1 cellular context compared by ENCODE assay signal in the genomic region with DNA sequence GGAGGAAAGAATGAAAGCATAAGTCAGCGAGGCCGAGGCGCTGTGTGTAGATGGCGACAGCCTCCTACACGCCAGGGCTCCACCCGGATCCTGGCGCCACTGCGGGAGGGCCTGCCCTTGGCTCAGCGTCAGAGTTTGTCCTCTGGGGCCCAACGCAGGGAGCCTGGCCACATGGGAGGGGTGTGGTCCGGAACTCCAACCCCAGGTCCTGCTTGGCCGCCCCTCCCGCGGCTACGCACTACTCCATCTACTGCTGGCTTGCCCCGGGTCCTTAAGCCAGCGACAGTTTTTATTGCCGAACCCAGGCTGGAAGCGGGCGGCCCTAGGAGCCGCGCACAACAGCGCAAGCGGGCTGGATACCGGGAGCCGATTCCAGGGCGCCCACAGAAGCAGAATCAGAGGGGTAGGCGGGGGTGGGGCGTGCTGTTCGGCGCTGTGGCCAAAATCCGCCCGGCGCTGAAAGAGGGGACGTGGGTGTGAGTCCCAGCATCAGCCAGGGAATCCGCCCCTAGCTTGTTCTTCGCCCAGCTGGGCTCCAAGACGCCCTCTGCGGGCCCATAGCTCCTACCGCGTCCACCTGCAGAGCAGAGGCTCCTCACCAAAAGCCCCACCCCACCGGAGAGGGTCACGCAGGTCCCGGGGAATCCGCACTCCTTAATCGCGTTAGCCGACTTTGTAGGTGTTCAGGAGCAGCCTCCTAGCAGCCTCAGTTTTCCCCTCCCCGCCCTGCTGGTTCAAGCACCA.
TF ChIP-seq lines count a peak whose summit lies in the region.

No MANE protein-coding gene starts in this region.

TF ChIP-seq in HepG2, 621 proteins besides CTCF, POLR2A, EP300 and RAD21 (continued from another document and continues in another):
- TF ChIP-seq HNF4G (IDR thresholded peaks at IDR 0.05; ENCODE audit: borderline replicate concordance, low read depth, low read length) (peak; percentile 56; the same call in 1 of the 2 replicates), HNF4G (CRISPR knock-in tag; IDR thresholded peaks at IDR 0.05; ENCODE audit: borderline replicate concordance, low read depth) (peak; percentile 49; the same call in 1 of the 2 replicates), MTA1 (CRISPR knock-in tag; IDR thresholded peaks at IDR 0.05; ENCODE audit: borderline replicate concordance) (peak; percentile 48; the same call in 1 of the 2 replicates), MATR3 (CRISPR knock-in tag; IDR thresholded peaks at IDR 0.05) (no peak), ZNF235 (CRISPR knock-in tag; IDR thresholded peaks at IDR 0.05; ENCODE audit: borderline replicate concordance) (no peak), WIZ (CRISPR knock-in tag; IDR thresholded peaks at IDR 0.05) (0 out of 2 replicates have a peak, but pooled peaks have one; percentile 15), RBM22 (optimal IDR thresholded peaks at IDR 0.05; ENCODE audit: low read length) (no peak), NFE2 (CRISPR knock-in tag; IDR thresholded peaks at IDR 0.05) (no peak), CHCHD3 (CRISPR knock-in tag; IDR thresholded peaks at IDR 0.05) (0 out of 2 replicates have a peak, but pooled peaks have one; percentile 25), ZBTB20 (CRISPR knock-in tag; IDR thresholded peaks at IDR 0.05; ENCODE audit: borderline replicate concordance, low read depth) (peak; percentile 83; the same call in 1 of the 2 replicates), ZNF678 (CRISPR knock-in tag; IDR thresholded peaks at IDR 0.05) (0 out of 2 replicates have a peak, but pooled peaks have one; percentile 37), CEBPG (CRISPR knock-in tag; IDR thresholded peaks at IDR 0.05) (peak; percentile 58; the same call in 1 of the 2 replicates), CHD4 (IDR thresholded peaks at IDR 0.05; ENCODE audit: borderline replicate concordance, low read length) (0 out of 2 replicates have a peak, but pooled peaks have one; percentile 15), FOSL1 (CRISPR knock-in tag; IDR thresholded peaks at IDR 0.05; ENCODE audit: borderline replicate concordance) (no peak), SP140L (CRISPR knock-in tag; IDR thresholded peaks at IDR 0.05; ENCODE audit: borderline replicate concordance) (0 out of 2 replicates have a peak, but pooled peaks have one; percentile 49), ADNP (CRISPR knock-in tag; IDR thresholded peaks at IDR 0.05) (no peak), MEF2D (CRISPR knock-in tag; IDR thresholded peaks at IDR 0.05) (peak; percentile 88), CREM (IDR thresholded peaks at IDR 0.05) (peak; percentile 49; the same call in 1 of the 2 replicates), CREM (CRISPR knock-in tag; IDR thresholded peaks at IDR 0.05) (no peak), PITX1 (CRISPR knock-in tag; IDR thresholded peaks at IDR 0.05) (peak; percentile 64; the same call in 1 of the 2 replicates), ZBTB7A (CRISPR knock-in tag; IDR thresholded peaks at IDR 0.05) (peak; percentile 70; the same call in 1 of the 2 replicates), YY1 (IDR thresholded peaks at IDR 0.05; ENCODE audit: insufficient read depth, insufficient replicate concordance, low read depth, low read length) (peak; percentile 41), DNMT3B (CRISPR knock-in tag; conservative IDR thresholded peaks at IDR 0.05) (0 out of 2 replicates have a peak, but pooled peaks have one; percentile 25), HNRNPLL (IDR thresholded peaks at IDR 0.05; ENCODE audit: low read depth, low read length, poor library complexity, severe bottlenecking) (peak; percentile 88), ESRRA (CRISPR knock-in tag; IDR thresholded peaks at IDR 0.05; ENCODE audit: low read depth) (peak; percentile 76; the same call in 1 of the 2 replicates), NFKBIZ (CRISPR knock-in tag; IDR thresholded peaks at IDR 0.05) (0 out of 2 replicates have a peak, but pooled peaks have one; percentile 31), SRSF1 (optimal IDR thresholded peaks at IDR 0.05; ENCODE audit: low read depth, low read length) (peak; percentile 36), CBX2 (IDR thresholded peaks at IDR 0.05; ENCODE audit: low read depth, low read length) (no peak), CBX2 (CRISPR knock-in tag; IDR thresholded peaks at IDR 0.05; ENCODE audit: low read depth) (no peak), SAP130 (CRISPR knock-in tag; IDR thresholded peaks at IDR 0.05; ENCODE audit: low read depth) (peak; percentile 95), THAP11 (CRISPR knock-in tag; IDR thresholded peaks at IDR 0.05) (peak; percentile 56; the same call in 1 of the 2 replicates), KDM6A (CRISPR knock-in tag; IDR thresholded peaks at IDR 0.05; ENCODE audit: low read depth) (peak; percentile 82), KLF9 (CRISPR knock-in tag; IDR thresholded peaks at IDR 0.05; ENCODE audit: low read depth) (peak; percentile 93; the same call in 1 of the 2 replicates), ZNF891 (CRISPR knock-in tag; IDR thresholded peaks at IDR 0.05) (peak; percentile 54; the same call in 1 of the 2 replicates), SPEN (CRISPR knock-in tag; IDR thresholded peaks at IDR 0.05; ENCODE audit: low read depth) (peak; percentile 76), ZNF441 (CRISPR knock-in tag; IDR thresholded peaks at IDR 0.05; ENCODE audit: borderline replicate concordance) (peak; percentile 57; the same call in 1 of the 2 replicates), XRCC5 (optimal IDR thresholded peaks at IDR 0.05; ENCODE audit: low read length) (peak; percentile 53), ZSCAN29 (CRISPR knock-in tag; conservative IDR thresholded peaks at IDR 0.05) (peak; percentile 90), HIVEP1 (CRISPR knock-in tag; IDR thresholded peaks at IDR 0.05) (peak; percentile 68), ZNF766 (CRISPR knock-in tag; IDR thresholded peaks at IDR 0.05; ENCODE audit: borderline replicate concordance) (peak; percentile 82; the same call in 1 of the 2 replicates)
- TF ChIP-seq, protein P1, sequence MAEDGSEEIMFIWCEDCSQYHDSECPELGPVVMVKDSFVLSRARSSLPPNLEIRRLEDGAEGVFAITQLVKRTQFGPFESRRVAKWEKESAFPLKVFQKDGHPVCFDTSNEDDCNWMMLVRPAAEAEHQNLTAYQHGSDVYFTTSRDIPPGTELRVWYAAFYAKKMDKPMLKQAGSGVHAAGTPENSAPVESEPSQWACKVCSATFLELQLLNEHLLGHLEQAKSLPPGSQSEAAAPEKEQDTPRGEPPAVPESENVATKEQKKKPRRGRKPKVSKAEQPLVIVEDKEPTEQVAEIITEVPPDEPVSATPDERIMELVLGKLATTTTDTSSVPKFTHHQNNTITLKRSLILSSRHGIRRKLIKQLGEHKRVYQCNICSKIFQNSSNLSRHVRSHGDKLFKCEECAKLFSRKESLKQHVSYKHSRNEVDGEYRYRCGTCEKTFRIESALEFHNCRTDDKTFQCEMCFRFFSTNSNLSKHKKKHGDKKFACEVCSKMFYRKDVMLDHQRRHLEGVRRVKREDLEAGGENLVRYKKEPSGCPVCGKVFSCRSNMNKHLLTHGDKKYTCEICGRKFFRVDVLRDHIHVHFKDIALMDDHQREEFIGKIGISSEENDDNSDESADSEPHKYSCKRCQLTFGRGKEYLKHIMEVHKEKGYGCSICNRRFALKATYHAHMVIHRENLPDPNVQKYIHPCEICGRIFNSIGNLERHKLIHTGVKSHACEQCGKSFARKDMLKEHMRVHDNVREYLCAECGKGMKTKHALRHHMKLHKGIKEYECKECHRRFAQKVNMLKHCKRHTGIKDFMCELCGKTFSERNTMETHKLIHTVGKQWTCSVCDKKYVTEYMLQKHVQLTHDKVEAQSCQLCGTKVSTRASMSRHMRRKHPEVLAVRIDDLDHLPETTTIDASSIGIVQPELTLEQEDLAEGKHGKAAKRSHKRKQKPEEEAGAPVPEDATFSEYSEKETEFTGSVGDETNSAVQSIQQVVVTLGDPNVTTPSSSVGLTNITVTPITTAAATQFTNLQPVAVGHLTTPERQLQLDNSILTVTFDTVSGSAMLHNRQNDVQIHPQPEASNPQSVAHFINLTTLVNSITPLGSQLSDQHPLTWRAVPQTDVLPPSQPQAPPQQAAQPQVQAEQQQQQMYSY (CRISPR knock-in tag; IDR thresholded peaks at IDR 0.05) = peak; percentile 43
- TF ChIP-seq, protein P2, sequence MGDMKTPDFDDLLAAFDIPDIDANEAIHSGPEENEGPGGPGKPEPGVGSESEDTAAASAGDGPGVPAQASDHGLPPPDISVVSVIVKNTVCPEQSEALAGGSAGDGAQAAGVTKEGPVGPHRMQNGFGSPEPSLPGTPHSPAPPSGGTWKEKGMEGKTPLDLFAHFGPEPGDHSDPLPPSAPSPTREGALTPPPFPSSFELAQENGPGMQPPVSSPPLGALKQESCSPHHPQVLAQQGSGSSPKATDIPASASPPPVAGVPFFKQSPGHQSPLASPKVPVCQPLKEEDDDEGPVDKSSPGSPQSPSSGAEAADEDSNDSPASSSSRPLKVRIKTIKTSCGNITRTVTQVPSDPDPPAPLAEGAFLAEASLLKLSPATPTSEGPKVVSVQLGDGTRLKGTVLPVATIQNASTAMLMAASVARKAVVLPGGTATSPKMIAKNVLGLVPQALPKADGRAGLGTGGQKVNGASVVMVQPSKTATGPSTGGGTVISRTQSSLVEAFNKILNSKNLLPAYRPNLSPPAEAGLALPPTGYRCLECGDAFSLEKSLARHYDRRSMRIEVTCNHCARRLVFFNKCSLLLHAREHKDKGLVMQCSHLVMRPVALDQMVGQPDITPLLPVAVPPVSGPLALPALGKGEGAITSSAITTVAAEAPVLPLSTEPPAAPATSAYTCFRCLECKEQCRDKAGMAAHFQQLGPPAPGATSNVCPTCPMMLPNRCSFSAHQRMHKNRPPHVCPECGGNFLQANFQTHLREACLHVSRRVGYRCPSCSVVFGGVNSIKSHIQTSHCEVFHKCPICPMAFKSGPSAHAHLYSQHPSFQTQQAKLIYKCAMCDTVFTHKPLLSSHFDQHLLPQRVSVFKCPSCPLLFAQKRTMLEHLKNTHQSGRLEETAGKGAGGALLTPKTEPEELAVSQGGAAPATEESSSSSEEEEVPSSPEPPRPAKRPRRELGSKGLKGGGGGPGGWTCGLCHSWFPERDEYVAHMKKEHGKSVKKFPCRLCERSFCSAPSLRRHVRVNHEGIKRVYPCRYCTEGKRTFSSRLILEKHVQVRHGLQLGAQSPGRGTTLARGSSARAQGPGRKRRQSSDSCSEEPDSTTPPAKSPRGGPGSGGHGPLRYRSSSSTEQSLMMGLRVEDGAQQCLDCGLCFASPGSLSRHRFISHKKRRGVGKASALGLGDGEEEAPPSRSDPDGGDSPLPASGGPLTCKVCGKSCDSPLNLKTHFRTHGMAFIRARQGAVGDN (CRISPR knock-in tag; IDR thresholded peaks at IDR 0.05) = peak; percentile 97
- TF ChIP-seq, protein P3, sequence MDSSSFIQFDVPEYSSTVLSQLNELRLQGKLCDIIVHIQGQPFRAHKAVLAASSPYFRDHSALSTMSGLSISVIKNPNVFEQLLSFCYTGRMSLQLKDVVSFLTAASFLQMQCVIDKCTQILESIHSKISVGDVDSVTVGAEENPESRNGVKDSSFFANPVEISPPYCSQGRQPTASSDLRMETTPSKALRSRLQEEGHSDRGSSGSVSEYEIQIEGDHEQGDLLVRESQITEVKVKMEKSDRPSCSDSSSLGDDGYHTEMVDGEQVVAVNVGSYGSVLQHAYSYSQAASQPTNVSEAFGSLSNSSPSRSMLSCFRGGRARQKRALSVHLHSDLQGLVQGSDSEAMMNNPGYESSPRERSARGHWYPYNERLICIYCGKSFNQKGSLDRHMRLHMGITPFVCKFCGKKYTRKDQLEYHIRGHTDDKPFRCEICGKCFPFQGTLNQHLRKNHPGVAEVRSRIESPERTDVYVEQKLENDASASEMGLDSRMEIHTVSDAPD (CRISPR knock-in tag; IDR thresholded peaks at IDR 0.05) = 0 out of 2 replicates have a peak, but pooled peaks have one; percentile 30
- TF ChIP-seq, protein P4, sequence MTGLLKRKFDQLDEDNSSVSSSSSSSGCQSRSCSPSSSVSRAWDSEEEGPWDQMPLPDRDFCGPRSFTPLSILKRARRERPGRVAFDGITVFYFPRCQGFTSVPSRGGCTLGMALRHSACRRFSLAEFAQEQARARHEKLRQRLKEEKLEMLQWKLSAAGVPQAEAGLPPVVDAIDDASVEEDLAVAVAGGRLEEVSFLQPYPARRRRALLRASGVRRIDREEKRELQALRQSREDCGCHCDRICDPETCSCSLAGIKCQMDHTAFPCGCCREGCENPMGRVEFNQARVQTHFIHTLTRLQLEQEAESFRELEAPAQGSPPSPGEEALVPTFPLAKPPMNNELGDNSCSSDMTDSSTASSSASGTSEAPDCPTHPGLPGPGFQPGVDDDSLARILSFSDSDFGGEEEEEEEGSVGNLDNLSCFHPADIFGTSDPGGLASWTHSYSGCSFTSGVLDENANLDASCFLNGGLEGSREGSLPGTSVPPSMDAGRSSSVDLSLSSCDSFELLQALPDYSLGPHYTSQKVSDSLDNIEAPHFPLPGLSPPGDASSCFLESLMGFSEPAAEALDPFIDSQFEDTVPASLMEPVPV (CRISPR knock-in tag; IDR thresholded peaks at IDR 0.05) = 0 out of 2 replicates have a peak, but pooled peaks have one; percentile 63
- TF ChIP-seq, protein P5, sequence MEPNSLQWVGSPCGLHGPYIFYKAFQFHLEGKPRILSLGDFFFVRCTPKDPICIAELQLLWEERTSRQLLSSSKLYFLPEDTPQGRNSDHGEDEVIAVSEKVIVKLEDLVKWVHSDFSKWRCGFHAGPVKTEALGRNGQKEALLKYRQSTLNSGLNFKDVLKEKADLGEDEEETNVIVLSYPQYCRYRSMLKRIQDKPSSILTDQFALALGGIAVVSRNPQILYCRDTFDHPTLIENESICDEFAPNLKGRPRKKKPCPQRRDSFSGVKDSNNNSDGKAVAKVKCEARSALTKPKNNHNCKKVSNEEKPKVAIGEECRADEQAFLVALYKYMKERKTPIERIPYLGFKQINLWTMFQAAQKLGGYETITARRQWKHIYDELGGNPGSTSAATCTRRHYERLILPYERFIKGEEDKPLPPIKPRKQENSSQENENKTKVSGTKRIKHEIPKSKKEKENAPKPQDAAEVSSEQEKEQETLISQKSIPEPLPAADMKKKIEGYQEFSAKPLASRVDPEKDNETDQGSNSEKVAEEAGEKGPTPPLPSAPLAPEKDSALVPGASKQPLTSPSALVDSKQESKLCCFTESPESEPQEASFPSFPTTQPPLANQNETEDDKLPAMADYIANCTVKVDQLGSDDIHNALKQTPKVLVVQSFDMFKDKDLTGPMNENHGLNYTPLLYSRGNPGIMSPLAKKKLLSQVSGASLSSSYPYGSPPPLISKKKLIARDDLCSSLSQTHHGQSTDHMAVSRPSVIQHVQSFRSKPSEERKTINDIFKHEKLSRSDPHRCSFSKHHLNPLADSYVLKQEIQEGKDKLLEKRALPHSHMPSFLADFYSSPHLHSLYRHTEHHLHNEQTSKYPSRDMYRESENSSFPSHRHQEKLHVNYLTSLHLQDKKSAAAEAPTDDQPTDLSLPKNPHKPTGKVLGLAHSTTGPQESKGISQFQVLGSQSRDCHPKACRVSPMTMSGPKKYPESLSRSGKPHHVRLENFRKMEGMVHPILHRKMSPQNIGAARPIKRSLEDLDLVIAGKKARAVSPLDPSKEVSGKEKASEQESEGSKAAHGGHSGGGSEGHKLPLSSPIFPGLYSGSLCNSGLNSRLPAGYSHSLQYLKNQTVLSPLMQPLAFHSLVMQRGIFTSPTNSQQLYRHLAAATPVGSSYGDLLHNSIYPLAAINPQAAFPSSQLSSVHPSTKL (CRISPR knock-in tag; IDR thresholded peaks at IDR 0.05) = peak; percentile 74
